Comparison of ENCODE assay signal across 1 cellular context in genomic region chr6:151180321-151180720, GRCh38.
TF ChIP-seq lines count a peak whose summit lies in the region.

No MANE protein-coding gene starts in this region.

TF ChIP-seq in K562, 482 proteins besides CTCF, POLR2A, EP300 and RAD21 (continued from another document):
- TF ChIP-seq, protein P1, sequence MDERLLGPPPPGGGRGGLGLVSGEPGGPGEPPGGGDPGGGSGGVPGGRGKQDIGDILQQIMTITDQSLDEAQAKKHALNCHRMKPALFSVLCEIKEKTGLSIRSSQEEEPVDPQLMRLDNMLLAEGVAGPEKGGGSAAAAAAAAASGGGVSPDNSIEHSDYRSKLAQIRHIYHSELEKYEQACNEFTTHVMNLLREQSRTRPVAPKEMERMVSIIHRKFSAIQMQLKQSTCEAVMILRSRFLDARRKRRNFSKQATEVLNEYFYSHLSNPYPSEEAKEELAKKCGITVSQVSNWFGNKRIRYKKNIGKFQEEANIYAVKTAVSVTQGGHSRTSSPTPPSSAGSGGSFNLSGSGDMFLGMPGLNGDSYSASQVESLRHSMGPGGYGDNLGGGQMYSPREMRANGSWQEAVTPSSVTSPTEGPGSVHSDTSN (CRISPR knock-in tag; IDR thresholded peaks at IDR 0.05; ENCODE audit: low read depth): no peak
- TF ChIP-seq, protein P1 (tag; conservative IDR thresholded peaks at IDR 0.05; ENCODE audit: low read depth): no peak
- no peak for TF ChIP-seq NFATC3 (IDR thresholded peaks at IDR 0.05)
- TF ChIP-seq, protein P2, sequence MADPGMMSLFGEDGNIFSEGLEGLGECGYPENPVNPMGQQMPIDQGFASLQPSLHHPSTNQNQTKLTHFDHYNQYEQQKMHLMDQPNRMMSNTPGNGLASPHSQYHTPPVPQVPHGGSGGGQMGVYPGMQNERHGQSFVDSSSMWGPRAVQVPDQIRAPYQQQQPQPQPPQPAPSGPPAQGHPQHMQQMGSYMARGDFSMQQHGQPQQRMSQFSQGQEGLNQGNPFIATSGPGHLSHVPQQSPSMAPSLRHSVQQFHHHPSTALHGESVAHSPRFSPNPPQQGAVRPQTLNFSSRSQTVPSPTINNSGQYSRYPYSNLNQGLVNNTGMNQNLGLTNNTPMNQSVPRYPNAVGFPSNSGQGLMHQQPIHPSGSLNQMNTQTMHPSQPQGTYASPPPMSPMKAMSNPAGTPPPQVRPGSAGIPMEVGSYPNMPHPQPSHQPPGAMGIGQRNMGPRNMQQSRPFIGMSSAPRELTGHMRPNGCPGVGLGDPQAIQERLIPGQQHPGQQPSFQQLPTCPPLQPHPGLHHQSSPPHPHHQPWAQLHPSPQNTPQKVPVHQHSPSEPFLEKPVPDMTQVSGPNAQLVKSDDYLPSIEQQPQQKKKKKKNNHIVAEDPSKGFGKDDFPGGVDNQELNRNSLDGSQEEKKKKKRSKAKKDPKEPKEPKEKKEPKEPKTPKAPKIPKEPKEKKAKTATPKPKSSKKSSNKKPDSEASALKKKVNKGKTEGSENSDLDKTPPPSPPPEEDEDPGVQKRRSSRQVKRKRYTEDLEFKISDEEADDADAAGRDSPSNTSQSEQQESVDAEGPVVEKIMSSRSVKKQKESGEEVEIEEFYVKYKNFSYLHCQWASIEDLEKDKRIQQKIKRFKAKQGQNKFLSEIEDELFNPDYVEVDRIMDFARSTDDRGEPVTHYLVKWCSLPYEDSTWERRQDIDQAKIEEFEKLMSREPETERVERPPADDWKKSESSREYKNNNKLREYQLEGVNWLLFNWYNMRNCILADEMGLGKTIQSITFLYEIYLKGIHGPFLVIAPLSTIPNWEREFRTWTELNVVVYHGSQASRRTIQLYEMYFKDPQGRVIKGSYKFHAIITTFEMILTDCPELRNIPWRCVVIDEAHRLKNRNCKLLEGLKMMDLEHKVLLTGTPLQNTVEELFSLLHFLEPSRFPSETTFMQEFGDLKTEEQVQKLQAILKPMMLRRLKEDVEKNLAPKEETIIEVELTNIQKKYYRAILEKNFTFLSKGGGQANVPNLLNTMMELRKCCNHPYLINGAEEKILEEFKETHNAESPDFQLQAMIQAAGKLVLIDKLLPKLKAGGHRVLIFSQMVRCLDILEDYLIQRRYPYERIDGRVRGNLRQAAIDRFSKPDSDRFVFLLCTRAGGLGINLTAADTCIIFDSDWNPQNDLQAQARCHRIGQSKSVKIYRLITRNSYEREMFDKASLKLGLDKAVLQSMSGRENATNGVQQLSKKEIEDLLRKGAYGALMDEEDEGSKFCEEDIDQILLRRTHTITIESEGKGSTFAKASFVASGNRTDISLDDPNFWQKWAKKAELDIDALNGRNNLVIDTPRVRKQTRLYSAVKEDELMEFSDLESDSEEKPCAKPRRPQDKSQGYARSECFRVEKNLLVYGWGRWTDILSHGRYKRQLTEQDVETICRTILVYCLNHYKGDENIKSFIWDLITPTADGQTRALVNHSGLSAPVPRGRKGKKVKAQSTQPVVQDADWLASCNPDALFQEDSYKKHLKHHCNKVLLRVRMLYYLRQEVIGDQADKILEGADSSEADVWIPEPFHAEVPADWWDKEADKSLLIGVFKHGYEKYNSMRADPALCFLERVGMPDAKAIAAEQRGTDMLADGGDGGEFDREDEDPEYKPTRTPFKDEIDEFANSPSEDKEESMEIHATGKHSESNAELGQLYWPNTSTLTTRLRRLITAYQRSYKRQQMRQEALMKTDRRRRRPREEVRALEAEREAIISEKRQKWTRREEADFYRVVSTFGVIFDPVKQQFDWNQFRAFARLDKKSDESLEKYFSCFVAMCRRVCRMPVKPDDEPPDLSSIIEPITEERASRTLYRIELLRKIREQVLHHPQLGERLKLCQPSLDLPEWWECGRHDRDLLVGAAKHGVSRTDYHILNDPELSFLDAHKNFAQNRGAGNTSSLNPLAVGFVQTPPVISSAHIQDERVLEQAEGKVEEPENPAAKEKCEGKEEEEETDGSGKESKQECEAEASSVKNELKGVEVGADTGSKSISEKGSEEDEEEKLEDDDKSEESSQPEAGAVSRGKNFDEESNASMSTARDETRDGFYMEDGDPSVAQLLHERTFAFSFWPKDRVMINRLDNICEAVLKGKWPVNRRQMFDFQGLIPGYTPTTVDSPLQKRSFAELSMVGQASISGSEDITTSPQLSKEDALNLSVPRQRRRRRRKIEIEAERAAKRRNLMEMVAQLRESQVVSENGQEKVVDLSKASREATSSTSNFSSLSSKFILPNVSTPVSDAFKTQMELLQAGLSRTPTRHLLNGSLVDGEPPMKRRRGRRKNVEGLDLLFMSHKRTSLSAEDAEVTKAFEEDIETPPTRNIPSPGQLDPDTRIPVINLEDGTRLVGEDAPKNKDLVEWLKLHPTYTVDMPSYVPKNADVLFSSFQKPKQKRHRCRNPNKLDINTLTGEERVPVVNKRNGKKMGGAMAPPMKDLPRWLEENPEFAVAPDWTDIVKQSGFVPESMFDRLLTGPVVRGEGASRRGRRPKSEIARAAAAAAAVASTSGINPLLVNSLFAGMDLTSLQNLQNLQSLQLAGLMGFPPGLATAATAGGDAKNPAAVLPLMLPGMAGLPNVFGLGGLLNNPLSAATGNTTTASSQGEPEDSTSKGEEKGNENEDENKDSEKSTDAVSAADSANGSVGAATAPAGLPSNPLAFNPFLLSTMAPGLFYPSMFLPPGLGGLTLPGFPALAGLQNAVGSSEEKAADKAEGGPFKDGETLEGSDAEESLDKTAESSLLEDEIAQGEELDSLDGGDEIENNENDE (IDR thresholded peaks at IDR 0.05; ENCODE audit: low read depth, low read length): no peak
- no peak for TF ChIP-seq POLR3G (IDR thresholded peaks at IDR 0.05; ENCODE audit: extremely low read depth, insufficient read length, insufficient replicate concordance)
- no peak for TF ChIP-seq CTBP1 (IDR thresholded peaks at IDR 0.05; ENCODE audit: borderline replicate concordance)
- TF ChIP-seq PURB (CRISPR knock-in tag; IDR thresholded peaks at IDR 0.05; ENCODE audit: low read depth): no peak
- no peak for TF ChIP-seq ZNF444 (CRISPR knock-in tag; IDR thresholded peaks at IDR 0.05)
- TF ChIP-seq, protein P3, sequence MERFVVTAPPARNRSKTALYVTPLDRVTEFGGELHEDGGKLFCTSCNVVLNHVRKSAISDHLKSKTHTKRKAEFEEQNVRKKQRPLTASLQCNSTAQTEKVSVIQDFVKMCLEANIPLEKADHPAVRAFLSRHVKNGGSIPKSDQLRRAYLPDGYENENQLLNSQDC (CRISPR knock-in tag; IDR thresholded peaks at IDR 0.05): no peak
- TF ChIP-seq NR3C1 (CRISPR knock-in tag; IDR thresholded peaks at IDR 0.05): no peak
- peak; percentile 18; the same call in 1 of the 2 replicates for TF ChIP-seq ZNF354B (CRISPR knock-in tag; IDR thresholded peaks at IDR 0.05)
- TF ChIP-seq TRIM24 (IDR thresholded peaks at IDR 0.05): no peak
- TF ChIP-seq ZEB2 (IDR thresholded peaks at IDR 0.05): no peak
- no peak for TF ChIP-seq ZNF316 (IDR thresholded peaks at IDR 0.05)
- no peak for TF ChIP-seq NCOA1 (IDR thresholded peaks at IDR 0.05; ENCODE audit: low read depth)
- no peak for TF ChIP-seq ZNF695 (CRISPR knock-in tag; IDR thresholded peaks at IDR 0.05)
- TF ChIP-seq NRF1 (conservative IDR thresholded peaks at IDR 0.05 in 1 of 2, IDR thresholded peaks at IDR 0.05 in 1 of 2): 0 out of 4 replicates have a peak, but pooled peaks of 1 of the 2 experiments have one; percentile 15
- TF ChIP-seq ZSCAN29 (IDR thresholded peaks at IDR 0.05): no peak
- TF ChIP-seq ZNF766 (CRISPR knock-in tag; conservative IDR thresholded peaks at IDR 0.05): 0 out of 2 replicates have a peak, but pooled peaks have one; percentile 41
- no peak for TF ChIP-seq KLF10 (CRISPR knock-in tag; IDR thresholded peaks at IDR 0.05)
- TF ChIP-seq KAT8 (IDR thresholded peaks at IDR 0.05; ENCODE audit: low read depth): no peak
- no peak for TF ChIP-seq NR4A1 (CRISPR knock-in tag; IDR thresholded peaks at IDR 0.05)
- TF ChIP-seq NR4A1 (tag; IDR thresholded peaks at IDR 0.05): peak; percentile 38; the same call in 1 of the 2 replicates
